28 cellular contexts compared by ENCODE assay signal in genomic region chr16:74153773-74154172, GRCh38.
"Had no signal": no experiment of that assay in that cellular context is flagged by ENCODE, and none has a peak within 500 bp of the region (broad histone marks: within the 10 kb centered on the region; RNA-seq: fewer than 3 reads in every experiment).

No MANE protein-coding gene starts in this region.

- H3K27me3 ChIP-seq: colonic mucosa, esophagus muscularis mucosa, esophagus squamous epithelium, foreskin keratinocyte, gastrocnemius medialis, gastroesophageal sphincter, heart left ventricle, heart right ventricle had no signal

- H3K4me1 ChIP-seq: colonic mucosa, esophagus muscularis mucosa, esophagus squamous epithelium, foreskin keratinocyte, gastrocnemius medialis, gastroesophageal sphincter, heart left ventricle, heart right ventricle had no signal

- H3K4me3 ChIP-seq: colonic mucosa, coronary artery, dorsolateral prefrontal cortex, esophagus muscularis mucosa, esophagus squamous epithelium, gastrocnemius medialis, gastroesophageal sphincter, heart left ventricle, heart right ventricle had no signal

- ATAC-seq: effector memory CD8-positive, alpha-beta T cell; esophagus mucosa; foreskin keratinocyte; gastrocnemius medialis; gastroesophageal sphincter; heart left ventricle; heart right ventricle had no signal

- FAIRE-seq: colon, endometrium, endothelial cell of umbilical vein, frontal cortex had no signal

- H3K9me3 ChIP-seq: colonic mucosa, esophagus muscularis mucosa, gastrocnemius medialis, gastroesophageal sphincter had no signal

- H3K36me3 ChIP-seq: colonic mucosa, esophagus muscularis mucosa, esophagus squamous epithelium, gastrocnemius medialis, gastroesophageal sphincter, heart left ventricle, heart right ventricle had no signal

- H3K27ac ChIP-seq: colonic mucosa, coronary artery, dorsolateral prefrontal cortex, epithelial cell of prostate, esophagus muscularis mucosa, esophagus squamous epithelium, foreskin keratinocyte, gastrocnemius medialis, gastroesophageal sphincter, heart left ventricle, heart right ventricle had no signal

- DNase-seq: colonic mucosa; cortex of kidney; dermis blood vessel endothelial cell; dorsolateral prefrontal cortex; effector CD4-positive, alpha-beta T cell; effector CD8-positive, alpha-beta T cell; effector memory CD4-positive, alpha-beta T cell; effector memory CD8-positive, alpha-beta T cell; endodermal cell; erythroblast; esophagus squamous epithelium; foreskin fibroblast; foreskin keratinocyte; foreskin melanocyte; gastrocnemius medialis; glutamatergic neuron; head of caudate nucleus; heart left ventricle; heart right ventricle had no signal
